9 cellular contexts compared by ENCODE assay signal in genomic region chr15:59917504-59918157, GRCh38.
DNase-seq lines count a peak whose midpoint lies in the region; ATAC-seq and TF ChIP-seq lines count a peak whose summit lies in the region.
"Had no signal": no experiment of that assay in that cellular context is flagged by ENCODE, and none has a peak within 500 bp of the region (broad histone marks: within the 10 kb centered on the region; RNA-seq: fewer than 3 reads in every experiment).

No MANE protein-coding gene starts in this region.

- H2AFZ ChIP-seq in H9 (ENCODE audit: low read length) = no peak overlapping the region

- H3K79me2 ChIP-seq in H9 (ENCODE audit: insufficient read depth, low read length) = no peaks in the 10 kb centered on the region

- no peak overlapping the region for H3K18ac ChIP-seq in H9 (ENCODE audit: insufficient read length, low read depth, low read length)

- no peak overlapping the region for H2BK15ac ChIP-seq in H9 (ENCODE audit: low read depth, low read length)

- H2BK20ac ChIP-seq in H9 (ENCODE audit: low read depth, low read length, poor library complexity, severe bottlenecking) = no peak overlapping the region

- no peak overlapping the region for H2BK5ac ChIP-seq in H9 (ENCODE audit: insufficient read length, low read length)

- no peaks in the 10 kb centered on the region for H3K36me3 Mint-ChIP-seq in H9 (ENCODE audit: insufficient read depth in 1 of 3, low read depth in 3 of 3)
- H3K36me3 Mint-ChIP-seq in activated naive CD8-positive, alpha-beta T cell treated with anti-CD3 and anti-CD28 coated beads, Interleukin-2, amount 10 ng/mL, durations not matched to agents 7 days and 5 days = no peaks in the 10 kb centered on the region

- H3K4me1 ChIP-seq in H9 (ENCODE audit: insufficient read depth, low read length) = peaks cover 4% of the 10 kb centered on the region; the same call in 1 of the 2 replicates
- H3K4me1 ChIP-seq: gastrocnemius medialis had no signal

- H4K8ac ChIP-seq in H9 (replicated peaks; ENCODE audit: insufficient read length, low read depth, low read length) = no peak overlapping the region

- H2BK120ac ChIP-seq in H9 (ENCODE audit: low read depth, low read length, poor library complexity, severe bottlenecking) = no peak overlapping the region

- no peak overlapping the region for H3K23ac ChIP-seq in H9 (ENCODE audit: insufficient read length, low read depth, low read length)

- H3K4me2 ChIP-seq in H9 (ENCODE audit: insufficient read depth, insufficient read length, low read length) = no peak overlapping the region

- H3K9ac ChIP-seq in H9 (ENCODE audit: extremely low read depth, insufficient read length, low read length) = no peak overlapping the region

- H3K27me3 ChIP-seq in H9 (ENCODE audit: insufficient read depth, low read length) = no peaks in the 10 kb centered on the region; the same call in 1 of the 2 replicates

- no peaks in the 10 kb centered on the region for H3K23me2 ChIP-seq in H9 (ENCODE audit: insufficient read length, low read depth, low read length, poor library complexity, severe bottlenecking)

- CTCF ChIA-PET in GM10248 (lab: Yijun Ruan, JAX) = interaction anchor here (0.7 to 5.2 kb wide), 27 partner anchors 10 to 1000 kb away, joined by 3 to 56 read pairs (median 3); no protein-coding TSS in a partner anchor

- H3K27me3 Mint-ChIP-seq in H9 (ENCODE audit: low read depth) = no peaks in the 10 kb centered on the region; the same call in 1 of the 2 replicates
- peaks cover 15% of the 10 kb centered on the region for H3K27me3 Mint-ChIP-seq in activated naive CD8-positive, alpha-beta T cell treated with anti-CD3 and anti-CD28 coated beads, Interleukin-2, amount 10 ng/mL, durations not matched to agents 7 days and 5 days

- peak; percentile 79 for ATAC-seq in activated naive CD8-positive, alpha-beta T cell treated with anti-CD3 and anti-CD28 coated beads, Interleukin-2, amount 10 ng/mL, durations not matched to agents 7 days and 5 days (ENCODE audit: low read depth)
- ATAC-seq in HG03139 (IDR thresholded peaks at IDR 0.05; ENCODE audit: unreplicated experiment) = no peak
- ATAC-seq: gastrocnemius medialis had no signal

- POLR2A ChIA-PET in GM10248 (lab: Yijun Ruan, JAX) = no interaction called here
- POLR2A ChIA-PET in activated naive CD8-positive, alpha-beta T cell treated with anti-CD3 and anti-CD28 coated beads, Interleukin-2, amount 10 ng/mL, durations not matched to agents 7 days and 5 days (lab: Charles Lee) = interaction anchor here (0.5 to 3.3 kb wide), 8 partner anchors 21 to 259 kb away, joined by 3 to 12 read pairs (median 6); partner anchors contain the start of gene FOXB1

- H3K56ac ChIP-seq in H9 (ENCODE audit: insufficient read length, low read depth, low read length) = no peak overlapping the region

- H3K27ac ChIP-seq in H9 (ENCODE audit: insufficient read length, low read depth, low read length) = no peak overlapping the region
- H3K27ac ChIP-seq: gastrocnemius medialis had no signal

- H3K4me1 Mint-ChIP-seq in H9 = peaks cover 24 to 30% of the 10 kb centered on the region in 2 experiments
- peaks cover 26% of the 10 kb centered on the region for H3K4me1 Mint-ChIP-seq in activated naive CD8-positive, alpha-beta T cell treated with anti-CD3 and anti-CD28 coated beads, Interleukin-2, amount 10 ng/mL, durations not matched to agents 7 days and 5 days

- H2AK5ac ChIP-seq in H9 (ENCODE audit: insufficient read length, low read length) = no peak overlapping the region

- no peaks in the 10 kb centered on the region for H3K79me1 ChIP-seq in H9 (ENCODE audit: insufficient read depth, low read depth, low read length, poor library complexity, severe bottlenecking)

- H3K9me3 Mint-ChIP-seq in H9 = no peaks in the 10 kb centered on the region
- no peaks in the 10 kb centered on the region for H3K9me3 Mint-ChIP-seq in activated naive CD8-positive, alpha-beta T cell treated with anti-CD3 and anti-CD28 coated beads, Interleukin-2, amount 10 ng/mL, durations not matched to agents 7 days and 5 days

- H3K9me3 ChIP-seq in H9 (ENCODE audit: control insufficient read depth, low read depth, low read length) = no peaks in the 10 kb centered on the region
- H3K9me3 ChIP-seq: gastrocnemius medialis had no signal

- no peak overlapping the region for H3K4me3 Mint-ChIP-seq in H9
- H3K4me3 Mint-ChIP-seq in activated naive CD8-positive, alpha-beta T cell treated with anti-CD3 and anti-CD28 coated beads, Interleukin-2, amount 10 ng/mL, durations not matched to agents 7 days and 5 days = no peak overlapping the region

- peak; percentile 68 for DNase-seq in GM10248 (ENCODE audit: extremely low spot score)
- DNase-seq in H9 = peak; percentile 86
- peak; percentile 33 for DNase-seq in MV-4-11 (lab: John Stamatoyannopoulos, UW)
- peak; percentile 37 for DNase-seq in T follicular helper cell (ENCODE audit: low read depth)
- DNase-seq in activated naive CD8-positive, alpha-beta T cell treated with anti-CD3 and anti-CD28 coated beads, Interleukin-2, amount 10 ng/mL, durations not matched to agents 7 days and 5 days = peak; percentile 73
- peak; percentile 69 for DNase-seq in iPS DF 4.7 (ENCODE audit: extremely low read depth, low spot score)
- peak; percentile 59 for DNase-seq in stimulated activated CD4-positive, alpha-beta T cell treated with anti-CD3 and anti-CD28 coated beads, Interleukin-2, amount 100 ng/mL, for 4 hours (ENCODE audit: low read depth)

- no peak overlapping the region for H3K4ac ChIP-seq in H9 (ENCODE audit: low read depth, low read length)

- peak; percentile 75 for TF ChIP-seq CTCF in GM10248 (IDR thresholded peaks at IDR 0.05; ENCODE audit: control extremely low read depth, extremely low read depth, low read depth, missing control alignments)
- peak; percentile 84 for TF ChIP-seq CTCF in H9 (conservative IDR thresholded peaks at IDR 0.05)

- H4K20me1 ChIP-seq in H9 (ENCODE audit: control insufficient read depth, insufficient read depth, insufficient read length) = no peaks in the 10 kb centered on the region

- H3K14ac ChIP-seq in H9 (ENCODE audit: insufficient read depth, low read length) = no peak overlapping the region

- no CpG with 5 or more reads among the region's 10 CpGs for WGBS in H9 (ENCODE audit: extremely low coverage, insufficient read length, low lambda C conversion rate)

- no peak overlapping the region for H4K91ac ChIP-seq in H9 (ENCODE audit: insufficient read length, low read depth, low read length)

- no peak overlapping the region; a peak in 1 of 7 replicates for H3K27ac Mint-ChIP-seq in H9
- peak overlapping the region; percentile 82 for H3K27ac Mint-ChIP-seq in activated naive CD8-positive, alpha-beta T cell treated with anti-CD3 and anti-CD28 coated beads, Interleukin-2, amount 10 ng/mL, durations not matched to agents 7 days and 5 days

- H4K5ac ChIP-seq in H9 (ENCODE audit: insufficient read length, low read depth, low read length) = no peak overlapping the region

- H3T11ph ChIP-seq in H9 (ENCODE audit: low read length) = no peak overlapping the region

- no peak overlapping the region for H2BK12ac ChIP-seq in H9 (ENCODE audit: insufficient read length, low read depth, low read length)

Comparison
In these comparisons a context has a peak if more than half of its experiments do, and no peak if none do; other contexts are left out.
1. DNase-seq: peak in every context shown above with its lines; median percentile 86 in H9; 73 in activated naive CD8-positive, alpha-beta T cell treated with anti-CD3 and anti-CD28 coated beads, Interleukin-2, amount 10 ng/mL, durations not matched to agents 7 days and 5 days; 69 in iPS DF 4.7; 68 in GM10248; 59 in stimulated activated CD4-positive, alpha-beta T cell treated with anti-CD3 and anti-CD28 coated beads, Interleukin-2, amount 100 ng/mL, for 4 hours; 37 in T follicular helper cell; 33 in MV-4-11.